8 cellular contexts compared by ENCODE assay signal in the genomic region with DNA sequence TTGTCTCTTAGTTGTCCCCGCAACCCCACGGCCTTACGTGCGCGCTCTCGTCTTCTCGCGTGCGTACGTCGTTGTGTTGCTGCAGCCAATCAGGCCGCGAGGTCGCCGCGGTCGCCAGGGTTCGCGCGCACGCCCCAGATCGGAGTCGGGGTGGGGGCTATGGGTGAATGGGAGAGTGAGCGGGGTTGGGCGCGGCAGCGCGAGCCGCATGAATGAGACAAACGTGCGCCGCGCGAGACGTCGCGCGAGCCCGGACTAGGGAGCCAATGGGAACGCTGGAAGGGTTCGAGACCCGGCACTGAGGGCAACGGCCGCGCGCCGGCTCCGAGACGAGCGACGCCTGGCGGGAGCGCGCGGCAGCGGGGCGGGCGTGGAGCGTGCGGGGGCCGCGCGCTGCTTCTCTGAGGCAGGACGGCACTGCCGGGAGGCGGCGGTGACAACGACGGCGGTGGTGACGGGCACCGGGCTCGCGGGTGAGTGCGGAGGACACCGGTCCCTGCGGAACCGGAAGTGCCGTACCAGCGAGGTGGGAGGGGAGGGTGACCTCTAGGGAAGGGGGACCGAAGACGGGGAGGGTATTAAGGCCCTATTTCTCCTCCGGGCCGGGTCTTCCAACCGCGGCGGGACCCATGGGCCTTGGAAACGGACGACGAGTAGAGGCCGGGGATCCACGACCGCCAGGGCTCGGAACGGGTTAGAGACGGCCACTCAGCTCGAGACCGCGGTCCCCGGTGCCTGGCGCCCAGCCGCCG. TPM values are rescaled to one million over a fixed set of nuclear protein-coding genes. Genes with fewer than 3 reads are reported as not detected.
DNase-seq lines count a peak whose midpoint lies in the region; ATAC-seq and TF ChIP-seq lines count a peak whose summit lies in the region.

A gene with protein sequence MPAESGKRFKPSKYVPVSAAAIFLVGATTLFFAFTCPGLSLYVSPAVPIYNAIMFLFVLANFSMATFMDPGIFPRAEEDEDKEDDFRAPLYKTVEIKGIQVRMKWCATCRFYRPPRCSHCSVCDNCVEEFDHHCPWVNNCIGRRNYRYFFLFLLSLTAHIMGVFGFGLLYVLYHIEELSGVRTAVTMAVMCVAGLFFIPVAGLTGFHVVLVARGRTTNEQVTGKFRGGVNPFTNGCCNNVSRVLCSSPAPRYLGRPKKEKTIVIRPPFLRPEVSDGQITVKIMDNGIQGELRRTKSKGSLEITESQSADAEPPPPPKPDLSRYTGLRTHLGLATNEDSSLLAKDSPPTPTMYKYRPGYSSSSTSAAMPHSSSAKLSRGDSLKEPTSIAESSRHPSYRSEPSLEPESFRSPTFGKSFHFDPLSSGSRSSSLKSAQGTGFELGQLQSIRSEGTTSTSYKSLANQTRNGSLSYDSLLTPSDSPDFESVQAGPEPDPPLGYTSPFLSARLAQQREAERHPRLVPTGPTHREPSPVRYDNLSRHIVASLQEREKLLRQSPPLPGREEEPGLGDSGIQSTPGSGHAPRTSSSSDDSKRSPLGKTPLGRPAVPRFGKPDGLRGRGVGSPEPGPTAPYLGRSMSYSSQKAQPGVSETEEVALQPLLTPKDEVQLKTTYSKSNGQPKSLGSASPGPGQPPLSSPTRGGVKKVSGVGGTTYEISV (plus strand): TSS at position 400 of the 752 bp plus-strand sequence. CDS start 4,977 bp downstream, outside the sequence.

- TF ChIP-seq POLR2A in heart left ventricle (IDR thresholded peaks at IDR 0.05) (peak; percentile 3 to 84), upper lobe of left lung (IDR thresholded peaks at IDR 0.05) (peak in 3 of 4 donors; percentile 59 to 91 (median 90))

- ATAC-seq in HG02798 (IDR thresholded peaks at IDR 0.05; ENCODE audit: poor library complexity, unreplicated experiment), result peak; percentile 86
- peak; percentile 84 to 90 (median 86) for ATAC-seq in T-cell (replicated peaks in 1 of 4)
- peak; percentile 94 to 97 (median 96) for ATAC-seq in heart left ventricle
- peak; percentile 96 to 99 for ATAC-seq in upper lobe of left lung (ENCODE audit: low FRiP score in 2 of 2)

- WGBS in adipose tissue, 3 donors, result 0% methylated on average over 92 to 103 of the region's 103 CpGs
- WGBS in heart left ventricle, 4 donors, result 0 to 2% (median 1%) methylated on average over 11 to 103 of the region's 103 CpGs
- 0 to 1% methylated on average over 29 to 101 of the region's 103 CpGs for WGBS in upper lobe of left lung, 2 donors

- peak within 1 kb of the TSS; percentile 98 for H3K27ac ChIP-seq in adipose tissue (ENCODE audit: low read depth, low read length)
- peak within 1 kb of the TSS; percentile 96 to 100 (median 98) for H3K27ac ChIP-seq in heart left ventricle
- peak within 1 kb of the TSS; percentile 96 to 99 (median 98) for H3K27ac ChIP-seq in upper lobe of left lung

- H3K9me3 Mint-ChIP-seq in T-cell, result no peaks in the 10 kb centered on the region

- no peaks in the 10 kb centered on the region for H3K27me3 Mint-ChIP-seq in T-cell

- peak within 1 kb of the TSS; percentile 93 to 98 (median 95) for H3K4me3 Mint-ChIP-seq in T-cell

- peak within 1 kb of the TSS; percentile 92 for H3K4me3 ChIP-seq in GM12875 (ENCODE audit: low read depth, low read length)
- H3K4me3 ChIP-seq in heart left ventricle, result peak within 1 kb of the TSS; percentile 76 to 99 (median 88)
- peak within 1 kb of the TSS; percentile 71 to 94 (median 74) for H3K4me3 ChIP-seq in upper lobe of left lung

- intact Hi-C loops in heart left ventricle (cut with DNase I) (loop anchor here in 5 of 10 donors (1.0 to 10.0 kb wide), 9 partner anchors 11 to 911 kb away; partner anchors contain the start of genes SELENOH (in 4 of the 5), MED19 (in 3 of the 5), TMX2 (in 3 of the 5) and CLP1 (in 2 of the 5)), posterior cingulate gyrus (cut with DNase I) (loop anchor here (1.0 to 2.0 kb wide), 3 partner anchors 11 to 132 kb away; partner anchors contain the start of genes CLP1, MED19 and TMX2)

- H3K27me3 ChIP-seq in heart left ventricle, result no peaks in the 10 kb centered on the region
- no peaks in the 10 kb centered on the region for H3K27me3 ChIP-seq in upper lobe of left lung

- peak within 1 kb of the TSS; percentile 99 to 100 for H3K27ac Mint-ChIP-seq in T-cell

- TF ChIP-seq CTCF in GM12875 (IDR thresholded peaks at IDR 0.05; ENCODE audit: borderline replicate concordance, insufficient read depth, low read depth, low read length) (peak; percentile 44; the same call in 1 of the 2 replicates), heart left ventricle (IDR thresholded peaks at IDR 0.05) (peak; percentile 27 to 80 (median 56)), upper lobe of left lung (IDR thresholded peaks at IDR 0.05) (peak; percentile 47 to 87 (median 80))

- H3K9me3 ChIP-seq in heart left ventricle, result no peaks in the 10 kb centered on the region
- no peaks in the 10 kb centered on the region for H3K9me3 ChIP-seq in upper lobe of left lung

- H3K4me1 Mint-ChIP-seq in T-cell, result peaks cover 50 to 59% (median 52%) of the 10 kb centered on the region in 3 donors

- CTCF ChIA-PET in T-cell (lab: Charles Lee), result interaction anchor here (0.6 to 2.1 kb wide), 3 partner anchors 44 to 99 kb away, joined by 3 to 5 read pairs (median 4); partner anchors contain the start of genes MED19 (in 1 of the 2) and SELENOH (in 1 of the 2)

- no peak for TF ChIP-seq EP300 in upper lobe of left lung (IDR thresholded peaks at IDR 0.05)

- H3K36me3 ChIP-seq in heart left ventricle (peaks cover 0 to 20% (median 15%) of the 10 kb centered on the region in 9 donors), upper lobe of left lung (peaks cover 0 to 11% (median 9%) of the 10 kb centered on the region in 4 donors)

- POLR2A ChIA-PET in T-cell (lab: Charles Lee), result interaction anchor here (0.7 kb wide), 2 partner anchors 51 to 888 kb away, joined by 6 to 12 read pairs; no protein-coding TSS in a partner anchor

- DNase-seq in NCI-H1436 treated with DMSO at 0.1 percent for 48 hours (lab: John Stamatoyannopoulos, UW) (peak; percentile 98), T-cell (peak; percentile 98 to 100 (median 100)), heart left ventricle (peak; percentile 99 to 100 (median 100)), posterior cingulate gyrus (peak; percentile 98 to 100 (median 100)), upper lobe of left lung (peak; percentile 98 to 100)

- H3K4me1 ChIP-seq in heart left ventricle, result peaks cover 7 to 42% (median 20%) of the 10 kb centered on the region in 12 donors
- peaks cover 18 to 31% (median 26%) of the 10 kb centered on the region in 4 donors for H3K4me1 ChIP-seq in upper lobe of left lung

- H3K36me3 Mint-ChIP-seq in T-cell, result peaks cover 9% of the 10 kb centered on the region

RNA-seq across cellular contexts. Expression of the gene that starts here (rescaled TPM):
- total RNA-seq in T-cell, result 10 to 100 TPM; 57.3 to 67.2 (median 60.7) TPM
- 10 to 100 TPM; 17.5 to 34.6 (median 18.0) TPM for polyA plus RNA-seq in adipose tissue
- 10 to 100 TPM; 32.5 to 63.6 (median 45.7) TPM for total RNA-seq in heart left ventricle
- 10 to 100 TPM; 21.9 to 50.3 TPM for polyA plus RNA-seq in heart left ventricle
- total RNA-seq in upper lobe of left lung, result 10 to 100 TPM; 45.1 to 81.9 (median 58.7) TPM

Comparison
In these comparisons a context has a peak if more than half of its experiments do, and no peak if none do; other contexts are left out.
1. Peak in every context shown above with its lines: DNase-seq, ATAC-seq, H3K4me3 ChIP-seq and H3K27ac ChIP-seq.